ENCODE assay signal across 14 cellular contexts in the genomic region with DNA sequence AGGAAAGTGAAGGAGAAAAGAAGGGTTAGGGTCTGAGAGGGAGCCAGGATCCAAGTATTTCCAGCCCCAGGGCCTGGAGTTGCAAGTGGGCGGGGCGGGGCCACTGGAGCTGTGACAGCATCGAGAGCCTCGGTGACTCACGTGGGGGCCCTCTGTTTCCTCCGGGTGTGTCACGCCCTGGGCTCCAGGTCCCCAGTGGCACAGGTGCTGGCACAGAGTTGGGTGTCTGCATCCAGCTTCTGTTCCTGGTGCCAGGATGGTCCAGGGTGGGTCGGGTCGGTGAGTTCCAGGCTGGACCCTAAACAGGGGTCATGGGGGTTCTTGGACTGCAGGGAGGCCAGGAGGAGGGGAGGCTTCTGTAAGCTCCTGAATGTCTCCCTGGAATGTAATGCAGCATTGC. TPM values are rescaled to one million over a fixed set of nuclear protein-coding genes. Genes with fewer than 3 reads are reported as not detected.
A peak's percentile ranks its signal among the peaks of the same experiment; 100 is the strongest.
DNase-seq lines count a peak whose midpoint lies in the region; ATAC-seq, FAIRE-seq and TF ChIP-seq lines count a peak whose summit lies in the region.
"Had no signal": no experiment of that assay in that cellular context is flagged by ENCODE, and none has a peak within 500 bp of the region (broad histone marks: within the 10 kb centered on the region; RNA-seq: fewer than 3 reads in every experiment).

No MANE protein-coding gene starts in this region.

- no peak overlapping the region for H2AK5ac ChIP-seq in IMR-90 (ENCODE audit: low read depth, low read length)

- no peak overlapping the region for H2BK15ac ChIP-seq in IMR-90 (ENCODE audit: low read depth, low read length)

- H4K5ac ChIP-seq in IMR-90 (ENCODE audit: low read depth, low read length): no peak overlapping the region

- no peak overlapping the region for H4K91ac ChIP-seq in IMR-90 (ENCODE audit: insufficient read depth, low read depth, low read length)

- no peaks in the 10 kb centered on the region for H3K36me3 Mint-ChIP-seq in activated CD8-positive, alpha-beta T cell treated with anti-CD3 and anti-CD28 coated beads for 36 hours (ENCODE audit: low read depth)
- H3K36me3 Mint-ChIP-seq in activated CD8-positive, alpha-beta T cell treated with anti-CD3 and anti-CD28 coated beads, Interleukin-2, amount 10 ng/mL, durations not matched to agents 7 days and 5 days (ENCODE audit: low read depth): peaks cover 2% of the 10 kb centered on the region
- no peaks in the 10 kb centered on the region for H3K36me3 Mint-ChIP-seq in activated T-cell treated with anti-CD3 and anti-CD28 coated beads, Interleukin-2, amount 50 U/mL, for 4 hours (ENCODE audit: insufficient read depth)

- no peak overlapping the region for H4K8ac ChIP-seq in IMR-90 (ENCODE audit: low read depth in 2 of 2, low read length in 2 of 2)

- POLR2A ChIA-PET in activated CD8-positive, alpha-beta T cell treated with anti-CD3 and anti-CD28 coated beads for 36 hours (lab: Charles Lee): no interaction called here
- POLR2A ChIA-PET in activated CD8-positive, alpha-beta T cell treated with anti-CD3 and anti-CD28 coated beads, Interleukin-2, amount 10 ng/mL, durations not matched to agents 7 days and 5 days (lab: Charles Lee): no interaction called here
- POLR2A ChIA-PET in IMR-90 (lab: Charles Lee; ENCODE audit: unreplicated experiment): no interaction called here

- H3K9me3 ChIP-seq in IMR-90 (ENCODE audit: control insufficient read depth, insufficient read depth, low read length) (peaks cover 4% of the 10 kb centered on the region; the same call in 1 of the 2 replicates), small intestine (ENCODE audit: control insufficient read depth, low read depth) (no peaks in the 10 kb centered on the region), mucosa of descending colon (no peaks in the 10 kb centered on the region)

- TF ChIP-seq CTCF in activated CD8-positive, alpha-beta T cell treated with anti-CD3 and anti-CD28 coated beads for 36 hours (IDR thresholded peaks at IDR 0.05): no peak
- TF ChIP-seq CTCF in IMR-90 (conservative IDR thresholded peaks at IDR 0.05; ENCODE audit: low read depth, low read length) (no peak), mucosa of descending colon (IDR thresholded peaks at IDR 0.05) (no peak)

- H3K27ac ChIP-seq in IMR-90 (ENCODE audit: insufficient read depth, low read length) (no peak overlapping the region), small intestine (ENCODE audit: low read depth in 1 of 2, low read length in 1 of 2) (no peak overlapping the region)

- no TSS peak for BruUV-seq in IMR-90 (replicated peaks; lab: Mats Ljungman, UMichigan)

- intact Hi-C loops in activated CD8-positive, alpha-beta T cell treated with anti-CD3 and anti-CD28 coated beads for 36 hours (cut with micrococcal nuclease): no loop called here
- intact Hi-C loops in IMR-90 (cut with micrococcal nuclease): no loop called here
- intact Hi-C loops in mucosa of descending colon (cut with DNase I, micrococcal nuclease): no loop called here

- H2BK120ac ChIP-seq in IMR-90 (ENCODE audit: low read depth, low read length): no peak overlapping the region

- no peaks in the 10 kb centered on the region for H3K79me1 ChIP-seq in IMR-90 (ENCODE audit: low read depth in 1 of 2, low read length in 2 of 2)

- in situ Hi-C loops in IMR-90 (cut with MboI; ENCODE audit: low sequenced_read_pairs): loop anchor here (5.0 kb wide), 1 partner anchor 71 kb away; no protein-coding TSS in a partner anchor

- dilution Hi-C loops in IMR-90 (cut with HindIII; ENCODE audit: low sequenced_read_pairs, unreplicated experiment): no loop called here

- no peak overlapping the region for H3K56ac ChIP-seq in IMR-90 (ENCODE audit: extremely low read depth, insufficient read depth, low read length)

- no peaks in the 10 kb centered on the region for H3K9me1 ChIP-seq in IMR-90 (ENCODE audit: insufficient read depth, low read length)

- no peak for ATAC-seq in activated CD8-positive, alpha-beta T cell treated with anti-CD3 and anti-CD28 coated beads for 36 hours
- ATAC-seq in activated CD8-positive, alpha-beta T cell treated with anti-CD3 and anti-CD28 coated beads, Interleukin-2, amount 10 ng/mL, durations not matched to agents 7 days and 5 days: no peak
- ATAC-seq in IMR-90 (ENCODE audit: low read depth): no peak
- ATAC-seq in activated T-cell treated with anti-CD3 and anti-CD28 coated beads, Interleukin-2, amount 50 U/mL, for 4 hours: no peak
- ATAC-seq in mucosa of descending colon: no peak
- ATAC-seq in GM18873 (IDR thresholded peaks at IDR 0.05; ENCODE audit: low FRiP score, unreplicated experiment): no peak

- CTCF ChIA-PET in activated CD8-positive, alpha-beta T cell treated with anti-CD3 and anti-CD28 coated beads for 36 hours (lab: Charles Lee): interaction anchor here (3.5 kb wide), 1 partner anchor 9 kb away, joined by 26 read pairs; no protein-coding TSS in a partner anchor
- CTCF ChIA-PET in activated CD8-positive, alpha-beta T cell treated with anti-CD3 and anti-CD28 coated beads, Interleukin-2, amount 10 ng/mL, durations not matched to agents 7 days and 5 days (lab: Charles Lee): interaction anchor here (1.2 to 2.7 kb wide), 5 partner anchors 8 to 85 kb away, joined by 3 to 15 read pairs (median 3); no protein-coding TSS in a partner anchor
- CTCF ChIA-PET in IMR-90 (lab: Yijun Ruan, JAX): no interaction called here

- H3K4me1 ChIP-seq in IMR-90 (ENCODE audit: control insufficient read depth, insufficient read depth, low read length): peaks cover 2% of the 10 kb centered on the region; the same call in 1 of the 2 replicates
- H3K4me1 ChIP-seq in small intestine (ENCODE audit: control insufficient read depth in 2 of 2, insufficient read depth in 1 of 2, low read depth in 1 of 2, low read length in 1 of 2): peaks cover 0 to 2% of the 10 kb centered on the region in 2 donors
- peaks cover 5% of the 10 kb centered on the region for H3K4me1 ChIP-seq in mucosa of descending colon (ENCODE audit: low read depth)

- H3K4me1 Mint-ChIP-seq in activated CD8-positive, alpha-beta T cell treated with anti-CD3 and anti-CD28 coated beads for 36 hours (ENCODE audit: low read depth): peaks cover 37% of the 10 kb centered on the region
- H3K4me1 Mint-ChIP-seq in activated CD8-positive, alpha-beta T cell treated with anti-CD3 and anti-CD28 coated beads, Interleukin-2, amount 10 ng/mL, durations not matched to agents 7 days and 5 days (ENCODE audit: low read depth): peaks cover 38% of the 10 kb centered on the region
- peaks cover 23% of the 10 kb centered on the region for H3K4me1 Mint-ChIP-seq in activated T-cell treated with anti-CD3 and anti-CD28 coated beads, Interleukin-2, amount 50 U/mL, for 4 hours (ENCODE audit: low read depth)

- no peak overlapping the region for H2BK5ac ChIP-seq in IMR-90 (ENCODE audit: low read depth, low read length, poor library complexity, severe bottlenecking)

- TF ChIP-seq RAD21 in IMR-90 (IDR thresholded peaks at IDR 0.05; ENCODE audit: low read length): no peak

- no peak overlapping the region for H3K9ac ChIP-seq in IMR-90 (ENCODE audit: low read depth, low read length)

- TF ChIP-seq POLR2A in IMR-90 (IDR thresholded peaks at IDR 0.05; ENCODE audit: low read depth, low read length): no peak

- no peak overlapping the region for H2BK20ac ChIP-seq in IMR-90 (ENCODE audit: low read depth, low read length)

- peaks cover 43% of the 10 kb centered on the region for H3K27me3 Mint-ChIP-seq in activated CD8-positive, alpha-beta T cell treated with anti-CD3 and anti-CD28 coated beads for 36 hours
- H3K27me3 Mint-ChIP-seq in activated CD8-positive, alpha-beta T cell treated with anti-CD3 and anti-CD28 coated beads, Interleukin-2, amount 10 ng/mL, durations not matched to agents 7 days and 5 days (ENCODE audit: low read depth): peaks cover 45% of the 10 kb centered on the region
- peaks cover 53% of the 10 kb centered on the region for H3K27me3 Mint-ChIP-seq in activated T-cell treated with anti-CD3 and anti-CD28 coated beads, Interleukin-2, amount 50 U/mL, for 4 hours (ENCODE audit: low read depth)

- no peak overlapping the region for H3K4me3 Mint-ChIP-seq in activated CD8-positive, alpha-beta T cell treated with anti-CD3 and anti-CD28 coated beads for 36 hours
- H3K4me3 Mint-ChIP-seq in activated CD8-positive, alpha-beta T cell treated with anti-CD3 and anti-CD28 coated beads, Interleukin-2, amount 10 ng/mL, durations not matched to agents 7 days and 5 days: no peak overlapping the region
- no peak overlapping the region for H3K4me3 Mint-ChIP-seq in activated T-cell treated with anti-CD3 and anti-CD28 coated beads, Interleukin-2, amount 50 U/mL, for 4 hours
- H3K4me3 Mint-ChIP-seq: T-helper 1 cell treated with Interleukin-12 subunit alpha and Interleukin-12 subunit beta and Interleukin-4 antibody, amounts not matched to agents 30 μg/mL and 1 μg/mL, for 36 hours had no signal

- 54% methylated on average over 9 of the region's 9 CpGs; no CpG with 5 or more reads in 1 of the 2 experiments for WGBS in IMR-90 (ENCODE audit: extremely low coverage in 2 of 2, insufficient read length in 1 of 2), 2 experiments
- WGBS in small intestine, 3 donors: 15 to 40% (median 19%) methylated on average over 8 to 9 of the region's 9 CpGs

- H3K9me3 Mint-ChIP-seq in activated CD8-positive, alpha-beta T cell treated with anti-CD3 and anti-CD28 coated beads for 36 hours: no peaks in the 10 kb centered on the region
- H3K9me3 Mint-ChIP-seq in activated CD8-positive, alpha-beta T cell treated with anti-CD3 and anti-CD28 coated beads, Interleukin-2, amount 10 ng/mL, durations not matched to agents 7 days and 5 days (ENCODE audit: insufficient read depth): no peaks in the 10 kb centered on the region
- no peaks in the 10 kb centered on the region for H3K9me3 Mint-ChIP-seq in activated T-cell treated with anti-CD3 and anti-CD28 coated beads, Interleukin-2, amount 50 U/mL, for 4 hours
- H3K9me3 Mint-ChIP-seq: T-helper 1 cell treated with Interleukin-12 subunit alpha and Interleukin-12 subunit beta and Interleukin-4 antibody, amounts not matched to agents 30 μg/mL and 1 μg/mL, for 36 hours had no signal

- no peak overlapping the region for H3K4me2 ChIP-seq in IMR-90 (ENCODE audit: low read depth, low read length)

- H4K20me1 ChIP-seq in IMR-90 (ENCODE audit: insufficient read depth, low read length): no peaks in the 10 kb centered on the region

- H3K27me3 ChIP-seq in IMR-90 (ENCODE audit: control insufficient read depth, insufficient read depth, low read length) (peaks cover 58% of the 10 kb centered on the region), small intestine (ENCODE audit: control insufficient read depth in 2 of 2, insufficient read depth in 2 of 2, low read length in 2 of 2) (peaks cover 3 to 13% of the 10 kb centered on the region in 2 donors)

- H3K14ac ChIP-seq in IMR-90 (replicated peaks; ENCODE audit: low read depth, low read length): no peak overlapping the region

- peak; percentile 69 for DNase-seq in activated CD8-positive, alpha-beta T cell treated with anti-CD3 and anti-CD28 coated beads for 36 hours
- DNase-seq in activated CD8-positive, alpha-beta T cell treated with anti-CD3 and anti-CD28 coated beads, Interleukin-2, amount 10 ng/mL, durations not matched to agents 7 days and 5 days: no peak
- DNase-seq in IMR-90 (no peak), small intestine (peak; percentile 27), NCI-H1930 (lab: John Stamatoyannopoulos, UW) (no peak), mucosa of descending colon (no peak)
- DNase-seq in activated T-cell treated with anti-CD3 and anti-CD28 coated beads, Interleukin-2, amount 50 U/mL, for 4 hours: peak; percentile 27
- DNase-seq: DMS153, midbrain had no signal

- no peak overlapping the region for H3K27ac Mint-ChIP-seq in activated CD8-positive, alpha-beta T cell treated with anti-CD3 and anti-CD28 coated beads for 36 hours
- no peak overlapping the region for H3K27ac Mint-ChIP-seq in activated CD8-positive, alpha-beta T cell treated with anti-CD3 and anti-CD28 coated beads, Interleukin-2, amount 10 ng/mL, durations not matched to agents 7 days and 5 days
- H3K27ac Mint-ChIP-seq: T-helper 1 cell treated with Interleukin-12 subunit alpha and Interleukin-12 subunit beta and Interleukin-4 antibody, amounts not matched to agents 30 μg/mL and 1 μg/mL, for 36 hours had no signal

- H2AFZ ChIP-seq in IMR-90 (replicated peaks; ENCODE audit: low read length, poor library complexity): no peak overlapping the region

- H3K23ac ChIP-seq in IMR-90 (ENCODE audit: low read depth, low read length): no peak overlapping the region

- no peak overlapping the region for H3K4me3 ChIP-seq in IMR-90 (ENCODE audit: insufficient read depth, low read depth, low read length)
- no peak overlapping the region for H3K4me3 ChIP-seq in small intestine (ENCODE audit: low read depth in 1 of 2, low read length in 2 of 2)
- H3K4me3 ChIP-seq in mucosa of descending colon: no peak overlapping the region

- peak overlapping the region; percentile 37 for H2AK9ac ChIP-seq in IMR-90 (replicated peaks; ENCODE audit: low read depth, low read length, poor library complexity)

- no peak overlapping the region for H3K4ac ChIP-seq in IMR-90 (ENCODE audit: low read depth, low read length)

- no peak overlapping the region for H3K18ac ChIP-seq in IMR-90 (ENCODE audit: low read depth, low read length)

- H3K36me3 ChIP-seq in IMR-90 (ENCODE audit: control insufficient read depth, insufficient read depth, low read length): no peaks in the 10 kb centered on the region
- H3K36me3 ChIP-seq in small intestine (ENCODE audit: control insufficient read depth in 2 of 2, insufficient read depth in 2 of 2, low read length in 2 of 2): no peaks in the 10 kb centered on the region
- H3K36me3 ChIP-seq in mucosa of descending colon (ENCODE audit: low read depth): no peaks in the 10 kb centered on the region

- FAIRE-seq in small intestine (lab: Jason Lieb, UNC): no peak

RNA-seq across cellular contexts. Expression of gene RAET1L, which starts 16.7 kb away (rescaled TPM):
- not detected for total RNA-seq in activated CD8-positive, alpha-beta T cell treated with anti-CD3 and anti-CD28 coated beads for 36 hours
- not detected for total RNA-seq in activated CD8-positive, alpha-beta T cell treated with anti-CD3 and anti-CD28 coated beads, Interleukin-2, amount 10 ng/mL, durations not matched to agents 7 days and 5 days
- total RNA-seq in IMR-90 (2012; rRNA removed) (not detected in 2 replicates), mucosa of descending colon (not detected)
- polyA plus RNA-seq in IMR-90 (2012; rRNA removed) (not detected in 2 replicates), small intestine (not detected)
- polyA plus RNA-seq in IMR-90 (2012; cell fraction: cytosol; rRNA removed): not detected in 2 replicates
- not detected in 2 replicates for polyA plus RNA-seq in IMR-90 (2012; cell fraction: nucleus; rRNA removed; ENCODE audit: low replicate concordance)
- not detected for total RNA-seq in activated T-cell treated with anti-CD3 and anti-CD28 coated beads, Interleukin-2, amount 50 U/mL, for 4 hours
- total RNA-seq: dermis microvascular lymphatic vessel endothelial cell, fibroblast of villous mesenchyme, omental fat pad had no signal

RNA-seq across cellular contexts. Expression of gene ULBP1, which starts 44.8 kb away (rescaled TPM):
- 1 to 10 TPM; 2.5 to 2.7 TPM for total RNA-seq in activated CD8-positive, alpha-beta T cell treated with anti-CD3 and anti-CD28 coated beads for 36 hours
- total RNA-seq in activated CD8-positive, alpha-beta T cell treated with anti-CD3 and anti-CD28 coated beads, Interleukin-2, amount 10 ng/mL, durations not matched to agents 7 days and 5 days: under 1 TPM; 0.65 to 0.71 TPM
- total RNA-seq in IMR-90 (2012; rRNA removed) (0.18 and 0.56 TPM in 2 replicates), mucosa of descending colon (not detected)
- polyA plus RNA-seq in IMR-90 (2012; rRNA removed) (0.69 and 0.87 TPM in 2 replicates), small intestine (under 1 TPM in 1 of 3 donors, not detected in 2; 0.36 TPM)
- polyA plus RNA-seq in IMR-90 (2012; cell fraction: cytosol; rRNA removed): 0.25 TPM in 2 replicates
- 0.15 and 0.84 TPM in 2 replicates for polyA plus RNA-seq in IMR-90 (2012; cell fraction: nucleus; rRNA removed; ENCODE audit: low replicate concordance)
- total RNA-seq in activated T-cell treated with anti-CD3 and anti-CD28 coated beads, Interleukin-2, amount 50 U/mL, for 4 hours: 1 to 10 TPM in 2 of 3 donors, under 1 TPM in 1; 0.83 to 1.3 (median 1.2) TPM

Comparison
In these comparisons a context has a peak if more than half of its experiments do, and no peak if none do; other contexts are left out.
1. DNase-seq: peak in activated CD8-positive, alpha-beta T cell treated with anti-CD3 and anti-CD28 coated beads for 36 hours (single experiment), activated T-cell treated with anti-CD3 and anti-CD28 coated beads, Interleukin-2, amount 50 U/mL, for 4 hours (single experiment) and small intestine (single experiment); none in activated CD8-positive, alpha-beta T cell treated with anti-CD3 and anti-CD28 coated beads, Interleukin-2, amount 10 ng/mL, durations not matched to agents 7 days and 5 days (single experiment), IMR-90 (single experiment), NCI-H1930 (0 of 2) and mucosa of descending colon (0 of 3).